In the genomic region with DNA sequence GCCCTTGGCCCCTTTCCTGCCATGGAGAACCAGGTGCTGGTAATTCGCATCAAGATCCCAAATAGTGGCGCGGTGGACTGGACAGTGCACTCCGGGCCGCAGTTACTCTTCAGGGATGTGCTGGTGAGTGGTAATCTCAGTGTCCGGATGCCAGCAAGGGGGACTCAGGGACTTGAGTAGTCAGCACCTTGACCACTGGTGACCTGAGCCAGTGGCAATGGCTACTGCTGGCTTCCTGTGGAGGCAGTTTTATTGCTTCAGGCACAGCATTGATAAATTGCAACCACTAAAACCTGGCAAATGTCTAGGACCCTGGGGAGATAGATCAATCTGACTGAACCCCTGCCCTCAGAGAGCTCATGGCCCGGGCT, we compare ENCODE assay signal across 8 cellular contexts. TPM values are rescaled to one million over a fixed set of nuclear protein-coding genes. Genes with fewer than 3 reads are reported as not detected.
DNase-seq lines count a peak whose midpoint lies in the region; ATAC-seq and TF ChIP-seq lines count a peak whose summit lies in the region.

No MANE protein-coding gene starts in this region.

- peak overlapping the region; percentile 83 for H3K27ac ChIP-seq in upper lobe of right lung

- H3K4me3 ChIP-seq in BJ (ENCODE audit: low read depth, low read length) = peak overlapping the region; percentile 89
- H3K4me3 ChIP-seq in LNCaP clone FGC (ENCODE audit: low read depth, low read length) = peak overlapping the region; percentile 72
- peak overlapping the region; percentile 71 for H3K4me3 ChIP-seq in upper lobe of right lung

- intact Hi-C loops in upper lobe of right lung (cut with DNase I) = no loop called here

- in situ Hi-C loops in GM13977 (cut with MboI; ENCODE audit: low pct_unique_long_range_greater_than_20kb, low sequenced_read_pairs, unreplicated experiment) = no loop called here

- DNase-seq in BJ (ENCODE audit: low read depth) = no peak
- DNase-seq in LNCaP clone FGC (ENCODE audit: low read depth) = no peak
- no peak for DNase-seq in chondrocyte (ENCODE audit: low spot score)
- DNase-seq in lung microvascular endothelial cell (ENCODE audit: low read depth in 2 of 2) = peak; percentile 25 to 27
- no peak for DNase-seq in upper lobe of right lung
- no peak for DNase-seq in stimulated activated CD8-positive, alpha-beta memory T cell treated with anti-CD3 and anti-CD28 coated beads, Interleukin-4, amount 100 ng/mL, for 48 hours
- no peak for DNase-seq in NCI-H510A treated with DMSO at 0.1 percent for 48 hours (lab: John Stamatoyannopoulos, UW)
- no peak for DNase-seq in GM13977 (ENCODE audit: low spot score)

- no peaks in the 10 kb centered on the region for H3K9me3 Mint-ChIP-seq in chondrocyte (ENCODE audit: low read depth)

- ATAC-seq in upper lobe of right lung = peak; percentile 2

- peaks cover 9% of the 10 kb centered on the region for H3K4me1 ChIP-seq in upper lobe of right lung

- H3K9me3 ChIP-seq in upper lobe of right lung = no peaks in the 10 kb centered on the region

- H3K27me3 ChIP-seq in BJ (ENCODE audit: control insufficient read depth, insufficient read depth, low read length) (no peaks in the 10 kb centered on the region), upper lobe of right lung (no peaks in the 10 kb centered on the region)

- peaks cover 2% of the 10 kb centered on the region for H3K36me3 Mint-ChIP-seq in chondrocyte (ENCODE audit: low read depth)

- H3K4me3 Mint-ChIP-seq in chondrocyte (ENCODE audit: unreplicated experiment) = peak overlapping the region; percentile 92

- H3K27ac Mint-ChIP-seq in chondrocyte (ENCODE audit: unreplicated experiment) = no peak overlapping the region

- POLR2A ChIA-PET in BJ (lab: Charles Lee) = no interaction called here

- TF ChIP-seq CTCF in BJ (IDR thresholded peaks at IDR 0.05; ENCODE audit: insufficient read depth, low read depth, low read length) (no peak), LNCaP clone FGC (IDR thresholded peaks at IDR 0.05; ENCODE audit: control insufficient read depth, extremely low read depth, insufficient read depth) (no peak), chondrocyte (IDR thresholded peaks at IDR 0.05) (no peak), upper lobe of right lung (IDR thresholded peaks at IDR 0.05) (no peak), GM13977 (IDR thresholded peaks at IDR 0.05; ENCODE audit: extremely low read depth, insufficient read depth, missing control alignments) (no peak)

- H3K4me1 Mint-ChIP-seq in chondrocyte (ENCODE audit: low read depth) = peaks cover 28% of the 10 kb centered on the region

- CTCF ChIA-PET in BJ (lab: Yijun Ruan, JAX) = no interaction called here

- no peaks in the 10 kb centered on the region; the same call in 1 of the 2 replicates for H3K36me3 ChIP-seq in BJ (ENCODE audit: control insufficient read depth, insufficient read depth, low read length)
- peaks cover 8% of the 10 kb centered on the region for H3K36me3 ChIP-seq in upper lobe of right lung

- no peaks in the 10 kb centered on the region for H3K27me3 Mint-ChIP-seq in chondrocyte (ENCODE audit: low read depth)

RNA-seq across cellular contexts. Expression of gene MAP2K5, which starts 0.8 kb away (rescaled TPM):
- 4.5 and 5.6 TPM in 2 replicates for polyA plus RNA-seq in BJ (2011; rRNA removed)
- polyA minus RNA-seq in BJ (2011; rRNA and poly(A)+ RNA removed) = 4.4 and 6.8 TPM in 2 replicates
- total RNA-seq in chondrocyte (14.0 to 19.8 TPM (median 17.5 TPM) in 3 replicates), lung microvascular endothelial cell (2.8 and 3.1 TPM in 2 replicates), upper lobe of right lung (18.3 TPM)

RNA-seq across cellular contexts. Expression of gene C15orf61, which starts 22.4 kb away (rescaled TPM):
- 2.3 and 3.1 TPM in 2 replicates for polyA plus RNA-seq in BJ (2011; rRNA removed)
- polyA minus RNA-seq in BJ (2011; rRNA and poly(A)+ RNA removed) = 1.5 and 2.1 TPM in 2 replicates
- total RNA-seq in chondrocyte (4.4 to 5.5 TPM (median 5.2 TPM) in 3 replicates), lung microvascular endothelial cell (1.7 and 2.0 TPM in 2 replicates), upper lobe of right lung (7.4 TPM)

Comparison
In these comparisons a context has a peak if more than half of its experiments do, and no peak if none do; other contexts are left out.
1. DNase-seq: peak in lung microvascular endothelial cell (2 of 2); none in BJ (single experiment), LNCaP clone FGC (single experiment), chondrocyte (single experiment), upper lobe of right lung (single experiment), stimulated activated CD8-positive, alpha-beta memory T cell treated with anti-CD3 and anti-CD28 coated beads, Interleukin-4, amount 100 ng/mL, for 48 hours (single experiment), NCI-H510A treated with DMSO at 0.1 percent for 48 hours (single experiment) and GM13977 (single experiment).
2. Peak in every context shown above with its lines, with median percentiles within 50 percentile points of each other: H3K4me3 ChIP-seq.